ENCODE assay signal across 1 cellular context in genomic region chr12:76688627-76689026, GRCh38.
TF ChIP-seq lines count a peak whose summit lies in the region.

No MANE protein-coding gene starts in this region.

TF ChIP-seq in IMR-90, 13 proteins besides CTCF, POLR2A, EP300 and RAD21 (continued from another document):
- TF ChIP-seq BHLHE40 (IDR thresholded peaks at IDR 0.05; ENCODE audit: low read depth, low read length), result no peak
